Comparison of ENCODE assay signal across 8 cellular contexts in genomic region chr14:67360469-67361206, GRCh38. TPM values are rescaled to one million over a fixed set of nuclear protein-coding genes. Genes with fewer than 3 reads are reported as not detected.
DNase-seq lines count a peak whose midpoint lies in the region; ATAC-seq and TF ChIP-seq lines count a peak whose summit lies in the region.

No MANE protein-coding gene starts in this region.

- peak overlapping the region; percentile 88 for H3K27ac ChIP-seq in HEK293 (ENCODE audit: extremely low read depth, low read depth, low read length)
- peak overlapping the region; percentile 79 for H3K27ac ChIP-seq in PC-3 (ENCODE audit: low read length)

- peak; percentile 36 for ATAC-seq in PC-3

- peak overlapping the region; percentile 88 for H3K4me2 ChIP-seq in PC-3 (ENCODE audit: low read length)

- no peaks in the 10 kb centered on the region for H3K9me3 Mint-ChIP-seq in nephron

- TSS peak; percentile 77 for BruUV-seq in PC-3 (replicated peaks; lab: Mats Ljungman, UMichigan)

- H3K27me3 ChIP-seq in GM06990 (replicated peaks; ENCODE audit: control insufficient read depth, insufficient read depth, low read length), result no peaks in the 10 kb centered on the region
- no peaks in the 10 kb centered on the region for H3K27me3 ChIP-seq in PC-3 (ENCODE audit: low read length)
- H3K27me3 ChIP-seq in endocrine pancreas (ENCODE audit: control insufficient read depth, insufficient read depth, low read length), result no peaks in the 10 kb centered on the region

- DNase-seq in GM06990 (ENCODE audit: extremely low read depth, insufficient read length) (no peak), PC-3 (no peak), D341Med (ENCODE audit: low spot score) (no peak), iPS-NIHi11 (ENCODE audit: low spot score) (no peak), SK-N-DZ (ENCODE audit: low spot score) (no peak)

- H3K27ac Mint-ChIP-seq in nephron, result peak overlapping the region; percentile 98 to 100 (median 99)

- no peak for TF ChIP-seq CTCF in GM06990 (IDR thresholded peaks at IDR 0.05; ENCODE audit: insufficient read depth, low read length, poor library complexity, severe bottlenecking)
- TF ChIP-seq CTCF in HEK293 (tag by site-specific recombination; IDR thresholded peaks at IDR 0.05), result no peak
- no peak for TF ChIP-seq CTCF in PC-3 (conservative IDR thresholded peaks at IDR 0.05; ENCODE audit: low read depth, low read length)
- no peak for TF ChIP-seq CTCF in nephron (IDR thresholded peaks at IDR 0.05; ENCODE audit: unreplicated experiment in 3 of 3)

- intact Hi-C loops in PC-3 (cut with micrococcal nuclease), result loop anchor here (1.0 kb wide), 1 partner anchor 852 kb away; the partner anchor contains the start of gene GPHN

- H3F3A ChIP-seq in PC-3 (ENCODE audit: low read length, unreplicated experiment), result no peaks in the 10 kb centered on the region

- H3K4me1 Mint-ChIP-seq in nephron, result peaks cover 56% of the 10 kb centered on the region

- H2AFZ ChIP-seq in PC-3 (ENCODE audit: low read length), result peak overlapping the region; percentile 84

- H3K9ac ChIP-seq in PC-3 (ENCODE audit: low read length) (peak overlapping the region; percentile 91), endocrine pancreas (ENCODE audit: control insufficient read depth, insufficient read depth, low read length) (peak overlapping the region; percentile 95)

- no peaks in the 10 kb centered on the region for H3K27me3 Mint-ChIP-seq in nephron (ENCODE audit: low read depth)

- H3K4me1 ChIP-seq in HEK293 (ENCODE audit: control insufficient read depth, insufficient read depth, low read length) (peaks cover 11% of the 10 kb centered on the region), PC-3 (ENCODE audit: insufficient read depth, low read length) (peaks cover 40% of the 10 kb centered on the region), endocrine pancreas (ENCODE audit: control insufficient read depth, insufficient read depth, low read length) (peaks cover 33% of the 10 kb centered on the region)

- CTCF ChIA-PET in HEK293 (lab: Yijun Ruan, JAX) (interaction anchor here (0.7 to 1.9 kb wide), 20 partner anchors 9 to 841 kb away, joined by 3 to 11 read pairs (median 3); no protein-coding TSS in a partner anchor), PC-3 (lab: Charles Lee) (interaction anchor here (0.6 to 1.3 kb wide), 6 partner anchors 20 to 344 kb away, joined by 3 to 7 read pairs (median 4); no protein-coding TSS in a partner anchor)

- H3K9me3 ChIP-seq in HEK293 (ENCODE audit: control insufficient read depth, insufficient read depth, low read depth, low read length), result no peaks in the 10 kb centered on the region
- no peaks in the 10 kb centered on the region for H3K9me3 ChIP-seq in PC-3 (ENCODE audit: low read length)
- H3K9me3 ChIP-seq in endocrine pancreas (ENCODE audit: control insufficient read depth, low read length), result no peaks in the 10 kb centered on the region

- H3K4me3 Mint-ChIP-seq in nephron, result peak overlapping the region; percentile 99 to 100 (median 99)

- POLR2A ChIA-PET in HEK293 (lab: Yijun Ruan, JAX) (interaction anchor here (1.1 to 1.7 kb wide), 5 partner anchors 8 to 334 kb away, joined by 3 to 8 read pairs (median 7); partner anchors contain the start of genes PLEK2 and RDH11), PC-3 (lab: Charles Lee; ENCODE audit: unreplicated experiment) (no interaction called here)

- no peaks in the 10 kb centered on the region; the same call in none of the 2 replicates for H3K36me3 ChIP-seq in GM06990 (ENCODE audit: control insufficient read depth, insufficient read depth, low read length)
- peaks cover 22 to 43% of the 10 kb centered on the region in 2 experiments for H3K36me3 ChIP-seq in HEK293 (ENCODE audit: control insufficient read depth in 2 of 2, insufficient read depth in 1 of 2, low read length in 2 of 2)
- peaks cover 22% of the 10 kb centered on the region for H3K36me3 ChIP-seq in PC-3 (ENCODE audit: low read depth, low read length)
- no peaks in the 10 kb centered on the region for H3K36me3 ChIP-seq in endocrine pancreas (ENCODE audit: control insufficient read depth, insufficient read depth, low read length)

- no peaks in the 10 kb centered on the region for H3K9me2 ChIP-seq in PC-3 (replicated peaks; ENCODE audit: low read length)

- peaks cover 94% of the 10 kb centered on the region for H3K79me2 ChIP-seq in PC-3 (ENCODE audit: low read length)

- H3K4me3 ChIP-seq in GM06990 (replicated peaks; ENCODE audit: low read depth, low read length) (peak overlapping the region; percentile 98), HEK293 (ENCODE audit: low read depth, low read length) (peak overlapping the region; percentile 87), PC-3 (ENCODE audit: low read length) (peak overlapping the region; percentile 83), endocrine pancreas (ENCODE audit: control insufficient read depth, insufficient read depth, low read length) (peak overlapping the region; percentile 89)

- H4K20me1 ChIP-seq in PC-3 (ENCODE audit: low read length), result peaks cover 52% of the 10 kb centered on the region

- peaks cover 16% of the 10 kb centered on the region for H3K36me3 Mint-ChIP-seq in nephron (ENCODE audit: low read depth)

TF ChIP-seq in HEK293, 187 proteins besides CTCF, POLR2A, EP300 and RAD21:
- TF ChIP-seq KLF10 (tag by site-specific recombination; IDR thresholded peaks at IDR 0.05) (no peak), ZBTB17 (tag by site-specific recombination; IDR thresholded peaks at IDR 0.05) (peak; percentile 82; the same call in 1 of the 2 replicates), REST (tag by site-specific recombination; IDR thresholded peaks at IDR 0.05) (peak; percentile 95), ZNF621 (tag by site-specific recombination; IDR thresholded peaks at IDR 0.05) (no peak), ZNF433 (tag by site-specific recombination; IDR thresholded peaks at IDR 0.05; ENCODE audit: low read depth) (no peak), ZNF600 (tag by site-specific recombination; IDR thresholded peaks at IDR 0.05) (peak; percentile 40; the same call in 1 of the 2 replicates), ZNF501 (tag by site-specific recombination; IDR thresholded peaks at IDR 0.05) (0 out of 2 replicates have a peak, but pooled peaks have one; percentile 48)

RNA-seq across cellular contexts. Expression of gene EIF2S1, which starts 0.5 kb away (rescaled TPM):
- 345 and 415 TPM in 2 replicates for total RNA-seq in PC-3 (2014; rRNA removed)
- 251 and 290 TPM in 2 replicates for polyA plus RNA-seq in SK-N-DZ (2014; cell fraction: cytosol; rRNA removed)
- 54.5 and 116 TPM in 2 replicates for polyA plus RNA-seq in SK-N-DZ (2014; cell fraction: nucleus; rRNA removed)

RNA-seq across cellular contexts. Expression of gene ATP6V1D, which starts 1.0 kb away (rescaled TPM):
- total RNA-seq in PC-3 (2014; rRNA removed), result 69.6 and 85.9 TPM in 2 replicates
- polyA plus RNA-seq in SK-N-DZ (2014; cell fraction: cytosol; rRNA removed), result 59.1 and 78.8 TPM in 2 replicates
- polyA plus RNA-seq in SK-N-DZ (2014; cell fraction: nucleus; rRNA removed), result 35.5 and 48.6 TPM in 2 replicates

RNA-seq across cellular contexts. Expression of gene PLEK2, which starts 51.3 kb away (rescaled TPM):
- 48.0 and 57.2 TPM in 2 replicates for total RNA-seq in PC-3 (2014; rRNA removed)
- not detected in 2 replicates for polyA plus RNA-seq in SK-N-DZ (2014; cell fraction: cytosol; rRNA removed)
- polyA plus RNA-seq in SK-N-DZ (2014; cell fraction: nucleus; rRNA removed), result not detected in 2 replicates
